In the genomic region with DNA sequence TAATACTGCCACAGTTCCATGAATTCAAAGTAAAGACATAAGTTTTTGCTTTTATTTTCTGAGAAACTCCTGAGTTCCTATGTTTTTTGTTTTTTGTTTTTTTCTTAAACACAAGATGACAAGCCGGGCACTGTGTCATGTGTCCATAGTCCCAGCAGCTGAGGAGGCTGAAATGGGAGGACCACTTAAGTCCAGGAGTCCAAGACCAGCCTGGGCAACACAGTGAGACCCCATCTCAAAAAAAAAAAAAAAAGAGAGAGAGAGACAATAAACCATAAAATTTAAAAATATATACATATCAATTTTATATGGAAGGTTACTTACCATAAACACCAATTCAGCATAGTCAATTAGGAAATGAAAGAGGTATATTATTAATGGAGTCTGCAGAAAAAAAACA, we compare ENCODE assay signal across 28 cellular contexts.
"Had no signal": no experiment of that assay in that cellular context is flagged by ENCODE, and none has a peak within 500 bp of the region (broad histone marks: within the 10 kb centered on the region; RNA-seq: fewer than 3 reads in every experiment).

No MANE protein-coding gene starts in this region.

- FAIRE-seq: frontal cortex had no signal

- H3K36me3 Mint-ChIP-seq: activated naive CD4-positive, alpha-beta T cell treated with anti-CD3 and anti-CD28 coated beads, Interleukin-2, amount 10 ng/mL, durations not matched to agents 7 days and 5 days; activated naive CD4-positive, alpha-beta T cell treated with anti-CD3 and anti-CD28 coated beads, Interleukin-2, amount 50 U/mL, for 72 hours had no signal

- H3K4me1 ChIP-seq: ascending aorta, breast epithelium had no signal

- H3K4me3 ChIP-seq: ascending aorta, breast epithelium, cardiac muscle cell, colonic mucosa had no signal

- H3K9me3 ChIP-seq: ascending aorta, breast epithelium, colonic mucosa had no signal

- H3K27ac Mint-ChIP-seq: activated CD4-positive, alpha-beta memory T cell treated with anti-CD3 and anti-CD28 coated beads, Interleukin-2, amount 10 ng/mL, durations not matched to agents 7 days and 5 days; activated CD4-positive, alpha-beta T cell treated with anti-CD3 and anti-CD28 coated beads, Interleukin-2, amount 10 ng/mL, durations not matched to agents 7 days and 5 days; activated naive CD4-positive, alpha-beta T cell treated with anti-CD3 and anti-CD28 coated beads, Interleukin-2, amount 10 ng/mL, durations not matched to agents 7 days and 5 days; activated naive CD4-positive, alpha-beta T cell treated with anti-CD3 and anti-CD28 coated beads, Interleukin-2, amount 50 U/mL, for 72 hours; activated naive CD8-positive, alpha-beta T cell treated with anti-CD3 and anti-CD28 coated beads, Interleukin-2, amount 10 ng/mL, durations not matched to agents 7 days and 5 days; activated T-cell treated with anti-CD3 and anti-CD28 coated beads, Interleukin-2, amount 50 U/mL, for 24 hours; activated T-cell treated with anti-CD3 and anti-CD28 coated beads, Interleukin-2, amount 50 U/mL, for 72 hours; brain; endodermal cell had no signal

- H3K9me3 Mint-ChIP-seq: activated CD4-positive, alpha-beta memory T cell treated with anti-CD3 and anti-CD28 coated beads, Interleukin-2, amount 10 ng/mL, durations not matched to agents 7 days and 5 days; activated CD4-positive, alpha-beta T cell treated with anti-CD3 and anti-CD28 coated beads, Interleukin-2, amount 10 ng/mL, durations not matched to agents 7 days and 5 days; activated naive CD4-positive, alpha-beta T cell treated with anti-CD3 and anti-CD28 coated beads, Interleukin-2, amount 10 ng/mL, durations not matched to agents 7 days and 5 days; activated naive CD4-positive, alpha-beta T cell treated with anti-CD3 and anti-CD28 coated beads, Interleukin-2, amount 50 U/mL, for 72 hours; activated naive CD8-positive, alpha-beta T cell treated with anti-CD3 and anti-CD28 coated beads, Interleukin-2, amount 10 ng/mL, durations not matched to agents 7 days and 5 days; activated T-cell treated with anti-CD3 and anti-CD28 coated beads, Interleukin-2, amount 50 U/mL, for 24 hours; activated T-cell treated with anti-CD3 and anti-CD28 coated beads, Interleukin-2, amount 50 U/mL, for 72 hours; brain; endodermal cell had no signal

- H3K27me3 ChIP-seq: ascending aorta, breast epithelium, cardiac muscle cell, colonic mucosa had no signal

- H3K27me3 Mint-ChIP-seq: activated CD4-positive, alpha-beta memory T cell treated with anti-CD3 and anti-CD28 coated beads, Interleukin-2, amount 10 ng/mL, durations not matched to agents 7 days and 5 days; activated CD4-positive, alpha-beta T cell treated with anti-CD3 and anti-CD28 coated beads, Interleukin-2, amount 10 ng/mL, durations not matched to agents 7 days and 5 days; activated naive CD4-positive, alpha-beta T cell treated with anti-CD3 and anti-CD28 coated beads, Interleukin-2, amount 10 ng/mL, durations not matched to agents 7 days and 5 days; activated naive CD8-positive, alpha-beta T cell treated with anti-CD3 and anti-CD28 coated beads, Interleukin-2, amount 10 ng/mL, durations not matched to agents 7 days and 5 days; activated T-cell treated with anti-CD3 and anti-CD28 coated beads, Interleukin-2, amount 50 U/mL, for 24 hours; brain had no signal

- H3K4me3 Mint-ChIP-seq: activated CD4-positive, alpha-beta memory T cell treated with anti-CD3 and anti-CD28 coated beads, Interleukin-2, amount 10 ng/mL, durations not matched to agents 7 days and 5 days; activated CD4-positive, alpha-beta T cell treated with anti-CD3 and anti-CD28 coated beads, Interleukin-2, amount 10 ng/mL, durations not matched to agents 7 days and 5 days; activated naive CD4-positive, alpha-beta T cell treated with anti-CD3 and anti-CD28 coated beads, Interleukin-2, amount 10 ng/mL, durations not matched to agents 7 days and 5 days; activated naive CD8-positive, alpha-beta T cell treated with anti-CD3 and anti-CD28 coated beads, Interleukin-2, amount 10 ng/mL, durations not matched to agents 7 days and 5 days; activated T-cell treated with anti-CD3 and anti-CD28 coated beads, Interleukin-2, amount 50 U/mL, for 24 hours; activated T-cell treated with anti-CD3 and anti-CD28 coated beads, Interleukin-2, amount 50 U/mL, for 72 hours; brain; endodermal cell had no signal

- ATAC-seq: activated naive CD4-positive, alpha-beta T cell treated with anti-CD3 and anti-CD28 coated beads, Interleukin-2, amount 50 U/mL, for 72 hours; activated T-cell treated with anti-CD3 and anti-CD28 coated beads, Interleukin-2, amount 50 U/mL, for 72 hours; esophagus mucosa had no signal

- DNase-seq: activated CD4-positive, alpha-beta memory T cell treated with anti-CD3 and anti-CD28 coated beads, Interleukin-2, amount 10 ng/mL, durations not matched to agents 7 days and 5 days; activated CD4-positive, alpha-beta T cell treated with anti-CD3 and anti-CD28 coated beads for 1 hour; activated CD4-positive, alpha-beta T cell treated with anti-CD3 and anti-CD28 coated beads for 4 hours; activated CD4-positive, alpha-beta T cell treated with anti-CD3 and anti-CD28 coated beads, Interleukin-2, amount 10 ng/mL, durations not matched to agents 7 days and 5 days; activated CD4-positive, alpha-beta T cell treated with anti-CD3 and anti-CD28 coated beads, Interleukin-2, amount 50 U/mL, for 4 hours; activated CD8-positive, alpha-beta memory T cell treated with anti-CD3 and anti-CD28 coated beads, Interleukin-2, amount 50 U/mL, for 48 hours; activated gamma-delta T cell; activated naive CD4-positive, alpha-beta T cell; activated naive CD4-positive, alpha-beta T cell treated with anti-CD3 and anti-CD28 coated beads, Interleukin-2, amount 10 ng/mL, durations not matched to agents 7 days and 5 days; activated naive CD8-positive, alpha-beta T cell treated with anti-CD3 and anti-CD28 coated beads, Interleukin-2, amount 10 ng/mL, durations not matched to agents 7 days and 5 days; activated T-cell treated with anti-CD3 and anti-CD28 coated beads for 4 hours; activated T-cell treated with anti-CD3 and anti-CD28 coated beads, Interleukin-2, amount 50 U/mL, for 24 hours; activated T-cell treated with anti-CD3 and anti-CD28 coated beads, Interleukin-2, amount 50 U/mL, for 72 hours; central memory CD4-positive, alpha-beta T cell; cerebellar nuclear complex; colonic mucosa; effector CD8-positive, alpha-beta T cell; foreskin fibroblast; head of caudate nucleus; T-helper 2 cell had no signal

- H3K36me3 ChIP-seq: breast epithelium, cardiac muscle cell, colonic mucosa had no signal

- H3K27ac ChIP-seq: ascending aorta, breast epithelium, cardiac muscle cell, colonic mucosa had no signal

- H3K4me1 Mint-ChIP-seq: activated CD4-positive, alpha-beta memory T cell treated with anti-CD3 and anti-CD28 coated beads, Interleukin-2, amount 10 ng/mL, durations not matched to agents 7 days and 5 days; activated CD4-positive, alpha-beta T cell treated with anti-CD3 and anti-CD28 coated beads, Interleukin-2, amount 10 ng/mL, durations not matched to agents 7 days and 5 days; activated naive CD4-positive, alpha-beta T cell treated with anti-CD3 and anti-CD28 coated beads, Interleukin-2, amount 10 ng/mL, durations not matched to agents 7 days and 5 days had no signal
